ENCODE assay signal across 8 cellular contexts in genomic region chr1:25338188-25338981, GRCh38. TPM values are rescaled to one million over a fixed set of nuclear protein-coding genes. Genes with fewer than 3 reads are reported as not detected.
A peak's percentile ranks its signal among the peaks of the same experiment; 100 is the strongest.
DNase-seq lines count a peak whose midpoint lies in the region; ATAC-seq and TF ChIP-seq lines count a peak whose summit lies in the region.

Gene TMEM50A (plus strand): TSS chr1:25338334. CDS start chr1:25340487, 2,153 bp downstream.

- H3K36me3 ChIP-seq in ascending aorta (peaks cover 0 to 2% of the 10 kb centered on the region in 2 donors), right atrium auricular region (peaks cover 8% of the 10 kb centered on the region), vagina (peaks cover 0 to 6% of the 10 kb centered on the region in 2 donors)

- peak in 1 of 2 donors; percentile 82 for TF ChIP-seq POLR2A in vagina (IDR thresholded peaks at IDR 0.05)

- TF ChIP-seq CTCF in ascending aorta (IDR thresholded peaks at IDR 0.05) (no peak), right atrium auricular region (IDR thresholded peaks at IDR 0.05) (no peak), vagina (IDR thresholded peaks at IDR 0.05) (peak in 1 of 3 experiments; percentile 5)

- intact Hi-C loops in ascending aorta (cut with DNase I), result loop anchor here (2.0 kb wide), 3 partner anchors 92 to 106 kb away; partner anchors contain the start of genes MACO1, RSRP1 and SYF2
- intact Hi-C loops in vagina (cut with DNase I), result no loop called here

- peak within 1 kb of the TSS; percentile 98 to 100 for H3K27ac ChIP-seq in ascending aorta
- H3K27ac ChIP-seq in right atrium auricular region, result peak within 1 kb of the TSS; percentile 95
- peak within 1 kb of the TSS; percentile 98 for H3K27ac ChIP-seq in vagina

- H3K9me3 ChIP-seq in ascending aorta, result no peaks in the 10 kb centered on the region
- H3K9me3 ChIP-seq in right atrium auricular region, result no peaks in the 10 kb centered on the region
- no peaks in the 10 kb centered on the region for H3K9me3 ChIP-seq in vagina

- no peaks in the 10 kb centered on the region for H3K27me3 ChIP-seq in ascending aorta
- no peaks in the 10 kb centered on the region for H3K27me3 ChIP-seq in right atrium auricular region
- no peaks in the 10 kb centered on the region for H3K27me3 ChIP-seq in vagina

- peak; percentile 75 for ATAC-seq in GM18502 (IDR thresholded peaks at IDR 0.05; ENCODE audit: poor library complexity, unreplicated experiment)
- ATAC-seq in HG02884 (IDR thresholded peaks at IDR 0.05; ENCODE audit: unreplicated experiment), result peak; percentile 54

- DNase-seq in NCI-H1930 (lab: John Stamatoyannopoulos, UW) (peak; percentile 56 to 83), T-helper 22 cell (ENCODE audit: low read depth) (peak; percentile 81), ascending aorta (ENCODE audit: low spot score in 2 of 2) (peak; percentile 70 to 94), right atrium auricular region (ENCODE audit: low spot score) (peak; percentile 92), putamen (ENCODE audit: low spot score) (peak; percentile 88), vagina (ENCODE audit: extremely low spot score in 2 of 2) (peak in 1 of 2 donors; percentile 90)

- H3K4me1 ChIP-seq in ascending aorta (peaks cover 7 to 15% of the 10 kb centered on the region in 2 donors), right atrium auricular region (peaks cover 0 to 17% of the 10 kb centered on the region in 2 donors), vagina (peaks cover 37% of the 10 kb centered on the region)

- peak within 1 kb of the TSS; percentile 85 to 98 for H3K4me3 ChIP-seq in ascending aorta
- H3K4me3 ChIP-seq in right atrium auricular region, result peak within 1 kb of the TSS; percentile 65 to 92
- H3K4me3 ChIP-seq in vagina, result peak within 1 kb of the TSS; percentile 80 to 95

RNA-seq across cellular contexts. Expression of gene TMEM50A, which starts in this region (rescaled TPM):
- total RNA-seq in ascending aorta, result 143 TPM
- total RNA-seq in right atrium auricular region, result 10 to 100 TPM; 67.2 to 71.7 TPM
- total RNA-seq in vagina, result 68.8 TPM
